ENCODE assay signal across 1 cellular context in the genomic region with DNA sequence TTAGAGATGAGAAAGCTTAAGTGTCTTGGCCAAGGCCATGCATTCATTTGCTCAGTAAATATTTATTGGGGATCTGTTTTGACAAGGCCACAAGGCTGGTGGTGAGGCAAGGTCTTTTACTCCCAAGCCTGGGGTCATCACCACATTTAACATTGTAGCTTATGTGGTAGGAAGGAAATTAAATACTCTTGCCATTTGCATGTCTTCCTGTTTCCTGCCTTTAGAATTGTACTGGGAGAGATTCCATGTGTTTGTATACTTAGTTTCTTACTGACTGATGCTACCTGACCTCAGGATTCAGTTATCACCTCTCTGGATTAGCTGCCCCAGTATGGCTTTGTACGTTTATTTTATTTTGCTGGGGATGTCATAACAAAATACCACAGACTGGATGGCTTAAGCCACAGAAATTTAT.
TF ChIP-seq lines count a peak whose summit lies in the region.

No MANE protein-coding gene starts in this region.

TF ChIP-seq in endothelial cell of umbilical vein, 7 proteins besides CTCF, POLR2A, EP300 and RAD21 (continued from another document):
- TF ChIP-seq MYC (IDR thresholded peaks at IDR 0.05; ENCODE audit: low read depth, low read length) = no peak
- no peak for TF ChIP-seq GATA2 (IDR thresholded peaks at IDR 0.05; ENCODE audit: insufficient read depth, insufficient read length, low read depth, low read length)
- TF ChIP-seq JUN (IDR thresholded peaks at IDR 0.05; ENCODE audit: borderline replicate concordance, insufficient read depth, insufficient read length, low read depth) = no peak
- TF ChIP-seq EZH2 (IDR thresholded peaks at IDR 0.05; ENCODE audit: borderline replicate concordance, low read depth, low read length, severe bottlenecking) = no peak
